10 cellular contexts compared by ENCODE assay signal in genomic region chr11:11448626-11449025, GRCh38.
"Had no signal": no experiment of that assay in that cellular context is flagged by ENCODE, and none has a peak within 500 bp of the region (broad histone marks: within the 10 kb centered on the region; RNA-seq: fewer than 3 reads in every experiment).

No MANE protein-coding gene starts in this region.

- H3K4me2 ChIP-seq: GM23338 had no signal

- H3K36me3 ChIP-seq: HAP-1 had no signal

- FAIRE-seq: H1, H54 had no signal

- H3K27ac ChIP-seq: GM23248 had no signal

- H3K9ac ChIP-seq: GM23248 had no signal

- H3K9me3 ChIP-seq: HAP-1 had no signal

- H3K4me3 ChIP-seq: GM23248, GM23338, HAP-1 had no signal

- H2AFZ ChIP-seq: GM23248, GM23338 had no signal

- ATAC-seq: GM23338 had no signal

- DNase-seq: GM23248, GOT3, H7, H9, HCEC 1CT, HFFc6 had no signal
